ENCODE assay signal across 8 cellular contexts in the genomic region with DNA sequence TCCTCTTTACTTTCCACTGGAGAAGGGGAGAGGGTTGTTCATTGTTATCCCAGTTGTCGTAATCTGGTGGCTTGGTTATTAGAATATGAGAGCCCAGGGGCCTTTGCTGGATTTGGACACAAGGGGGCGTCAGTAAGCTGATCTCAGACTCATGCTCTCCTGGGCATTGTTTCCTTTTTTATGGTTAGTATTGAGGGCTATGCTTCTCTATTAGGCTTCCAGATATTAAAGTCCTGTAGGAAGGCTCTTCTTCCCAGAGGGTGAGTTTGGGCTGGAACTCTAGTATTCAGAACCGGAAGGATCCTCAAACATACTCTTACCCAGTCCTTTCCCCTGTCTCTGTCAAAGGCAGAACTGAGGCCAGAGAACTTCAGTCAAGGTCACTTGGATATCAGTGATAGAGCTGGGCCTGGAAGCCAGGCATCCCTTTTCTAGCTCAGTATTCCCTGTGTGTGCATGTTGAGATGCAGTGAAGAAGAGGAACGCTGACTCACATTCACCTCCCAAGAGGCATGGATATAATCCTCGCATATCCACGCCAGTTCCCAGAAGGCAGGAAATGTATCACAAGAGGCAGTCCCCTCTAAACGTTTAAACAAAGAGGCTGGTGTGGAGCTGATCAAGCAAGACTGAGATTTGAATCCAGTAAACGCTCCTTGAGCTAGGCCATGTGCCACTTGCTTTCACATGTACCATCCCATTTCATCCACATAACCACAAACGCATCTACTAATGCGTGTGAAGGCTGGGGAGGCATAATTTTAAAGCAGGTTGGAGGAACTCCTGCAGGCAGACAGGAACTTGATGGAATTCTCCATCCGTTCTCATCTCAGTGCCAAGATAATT. TPM values are rescaled to one million over a fixed set of nuclear protein-coding genes. Genes with fewer than 3 reads are reported as not detected.
DNase-seq lines count a peak whose midpoint lies in the region; TF ChIP-seq lines count a peak whose summit lies in the region.

No MANE protein-coding gene starts in this region.

- no peaks in the 10 kb centered on the region for H3K27me3 ChIP-seq in muscle layer of duodenum (ENCODE audit: low read depth, low read length)

- no peak overlapping the region for H3K4me3 ChIP-seq in epithelial cell of proximal tubule (ENCODE audit: low read depth, low read length)
- no peak overlapping the region for H3K4me3 ChIP-seq in muscle layer of duodenum (ENCODE audit: low read depth in 1 of 2, low read length in 2 of 2)

- peak; percentile 93 for TF ChIP-seq CTCF in epithelial cell of proximal tubule (conservative IDR thresholded peaks at IDR 0.05; ENCODE audit: low read depth, low read length)

- peak overlapping the region; percentile 78 for H3K27ac ChIP-seq in muscle layer of duodenum (ENCODE audit: low read length)

- no peaks in the 10 kb centered on the region for H3K9me3 ChIP-seq in muscle layer of duodenum (ENCODE audit: control insufficient read depth in 1 of 2, low read length in 2 of 2)

- peaks cover 0 to 14% of the 10 kb centered on the region in 2 donors for H3K4me1 ChIP-seq in muscle layer of duodenum (ENCODE audit: control insufficient read depth in 1 of 2, insufficient read depth in 2 of 2, low read length in 2 of 2)

- DNase-seq in Ammon's horn (ENCODE audit: low spot score), result peak; percentile 84
- peak; percentile 81 for DNase-seq in HCEC 1CT
- DNase-seq in NCI-H82 (lab: John Stamatoyannopoulos, UW), result peak; percentile 91
- DNase-seq in activated CD8-positive, alpha-beta memory T cell treated with anti-CD3 and anti-CD28 coated beads, Interleukin-2, amount 50 U/mL, for 4 hours, result peak; percentile 53
- DNase-seq in epithelial cell of proximal tubule (ENCODE audit: low read depth), result peak; percentile 6
- peak; percentile 12 to 19 for DNase-seq in stimulated activated CD8-positive, alpha-beta memory T cell treated with anti-CD3 and anti-CD28 coated beads, Interleukin-7, amount 100 ng/mL, for 4 hours (ENCODE audit: low read depth in 2 of 2)
- no peak for DNase-seq in NCI-H1048 (lab: John Stamatoyannopoulos, UW)

- H3K36me3 ChIP-seq in muscle layer of duodenum (ENCODE audit: control insufficient read depth in 1 of 2, insufficient read depth in 2 of 2, low read length in 2 of 2), result peaks cover 61 to 67% of the 10 kb centered on the region in 2 donors

RNA-seq across cellular contexts. Expression of gene UBE3B, which starts 41.6 kb away (rescaled TPM):
- total RNA-seq in epithelial cell of proximal tubule, result 26.6 and 40.3 TPM in 2 replicates

RNA-seq across cellular contexts. Expression of gene KCTD10, which starts 41.9 kb away (rescaled TPM):
- total RNA-seq in epithelial cell of proximal tubule, result 38.1 and 43.8 TPM in 2 replicates

RNA-seq across cellular contexts. Expression of gene MMAB, which starts 54.3 kb away (rescaled TPM):
- 33.3 and 88.4 TPM in 2 replicates for total RNA-seq in epithelial cell of proximal tubule

RNA-seq across cellular contexts. Expression of gene MVK, which starts 54.6 kb away (rescaled TPM):
- total RNA-seq in epithelial cell of proximal tubule, result 28.5 and 47.1 TPM in 2 replicates
